ENCODE assay signal across 12 cellular contexts in the genomic region with DNA sequence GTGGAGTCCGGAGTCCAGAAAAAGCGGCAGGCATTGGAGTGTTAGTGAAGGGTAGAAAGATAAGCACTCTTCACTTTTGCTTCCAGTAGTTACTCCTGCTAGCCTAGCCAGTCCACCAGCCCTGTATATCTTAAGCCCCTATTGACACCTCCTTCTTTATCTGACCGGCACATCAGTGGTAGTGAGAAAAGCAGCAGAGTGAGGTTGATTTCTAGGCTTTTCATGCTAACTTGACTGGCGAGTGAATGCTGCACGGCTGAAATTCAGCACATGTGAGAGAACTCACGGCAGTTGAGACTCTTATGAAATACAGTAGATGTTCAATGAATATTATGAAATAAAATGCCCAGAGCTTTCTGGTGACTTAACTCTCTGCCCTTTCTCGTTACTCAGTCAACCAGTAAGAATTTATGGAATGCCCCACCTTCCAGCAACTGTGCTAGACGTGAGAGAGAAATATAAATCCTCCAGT.
DNase-seq lines count a peak whose midpoint lies in the region; ATAC-seq, FAIRE-seq and TF ChIP-seq lines count a peak whose summit lies in the region.
"Had no signal": no experiment of that assay in that cellular context is flagged by ENCODE, and none has a peak within 500 bp of the region (broad histone marks: within the 10 kb centered on the region; RNA-seq: fewer than 3 reads in every experiment).

No MANE protein-coding gene starts in this region.

- no peaks in the 10 kb centered on the region for H3K27me3 Mint-ChIP-seq in activated T-helper 2 cell treated with anti-CD3 and anti-CD28 coated beads, Interferon-gamma antibody, Interleukin-2, Interleukin-4, amounts not matched to agents 10 μg/mL and 5 μg/mL and 100 μg/mL, durations not matched to agents 14 hours and 24 hours and 36 hours (ENCODE audit: low read depth)

- no peaks in the 10 kb centered on the region for H3K9me3 Mint-ChIP-seq in activated T-helper 2 cell treated with anti-CD3 and anti-CD28 coated beads, Interferon-gamma antibody, Interleukin-2, Interleukin-4, amounts not matched to agents 10 μg/mL and 5 μg/mL and 100 μg/mL, durations not matched to agents 14 hours and 24 hours and 36 hours

- FAIRE-seq in kidney (lab: Jason Lieb, UNC) = no peak
- FAIRE-seq: colon had no signal

- H3K27ac ChIP-seq in left ventricle myocardium inferior (replicated peaks) (no peak overlapping the region), kidney (ENCODE audit: low read depth in 2 of 2, low read length in 2 of 2) (peak overlapping the region; percentile 29 to 51), upper lobe of right lung (no peak overlapping the region)
- H3K27ac ChIP-seq: upper lobe of left lung had no signal

- H3K27me3 ChIP-seq in left ventricle myocardium inferior (ENCODE audit: low read depth) (no peaks in the 10 kb centered on the region), upper lobe of right lung (no peaks in the 10 kb centered on the region)
- H3K27me3 ChIP-seq: upper lobe of left lung had no signal

- H3K4me1 Mint-ChIP-seq in activated T-helper 2 cell treated with anti-CD3 and anti-CD28 coated beads, Interferon-gamma antibody, Interleukin-2, Interleukin-4, amounts not matched to agents 10 μg/mL and 5 μg/mL and 100 μg/mL, durations not matched to agents 14 hours and 24 hours and 36 hours (ENCODE audit: low read depth) = no peaks in the 10 kb centered on the region

- DNase-seq in left ventricle myocardium inferior (no peak), Right ventricle myocardium inferior (ENCODE audit: missing footprints) (no peak), astrocyte of the cerebellum (ENCODE audit: low read depth) (peak; percentile 29), kidney (no peak), upper lobe of right lung (no peak), NCI-H1694 (lab: John Stamatoyannopoulos, UW) (no peak)
- DNase-seq in activated effector memory CD4-positive, alpha-beta T cell treated with Interleukin-2 at 50 U/mL for 16 hours = no peak
- DNase-seq in activated T-helper 2 cell treated with anti-CD3 and anti-CD28 coated beads, Interferon-gamma antibody, Interleukin-2, Interleukin-4, amounts not matched to agents 10 μg/mL and 5 μg/mL and 100 μg/mL, durations not matched to agents 14 hours and 24 hours and 36 hours (ENCODE audit: low spot score) = no peak
- DNase-seq: hippocampal formation, NCI-H510A, upper lobe of left lung had no signal

- ATAC-seq in Right ventricle myocardium inferior (no peak), upper lobe of right lung (peak; percentile 50)

- H3K4me3 Mint-ChIP-seq in activated T-helper 2 cell treated with anti-CD3 and anti-CD28 coated beads, Interferon-gamma antibody, Interleukin-2, Interleukin-4, amounts not matched to agents 10 μg/mL and 5 μg/mL and 100 μg/mL, durations not matched to agents 14 hours and 24 hours and 36 hours (ENCODE audit: low read depth) = no peak overlapping the region

- peak overlapping the region in 1 of 2 donors; percentile 42 for H3K9ac ChIP-seq in kidney (ENCODE audit: low read length in 2 of 2)

- H3K9me3 ChIP-seq in left ventricle myocardium inferior (replicated peaks) (no peaks in the 10 kb centered on the region), kidney (ENCODE audit: control insufficient read depth in 1 of 2, low read length in 2 of 2) (no peaks in the 10 kb centered on the region), upper lobe of right lung (no peaks in the 10 kb centered on the region)
- H3K9me3 ChIP-seq: upper lobe of left lung had no signal

- intact Hi-C loops in left ventricle myocardium inferior (cut with micrococcal nuclease) (no loop called here), Right ventricle myocardium inferior (cut with DNase I) (no loop called here), kidney (cut with DNase I) (no loop called here), upper lobe of right lung (cut with DNase I) (no loop called here)
- intact Hi-C loops in activated T-helper 2 cell treated with anti-CD3 and anti-CD28 coated beads, Interferon-gamma antibody, Interleukin-2, Interleukin-4, amounts not matched to agents 10 μg/mL and 5 μg/mL and 100 μg/mL, durations not matched to agents 14 hours and 24 hours and 36 hours (cut with micrococcal nuclease) = no loop called here

- in situ Hi-C loops in astrocyte of the cerebellum (cut with HindIII; ENCODE audit: low sequenced_read_pairs) = no loop called here

- H3K4me3 ChIP-seq in left ventricle myocardium inferior (peak overlapping the region; percentile 10), astrocyte of the cerebellum (ENCODE audit: low read depth, low read length) (no peak overlapping the region), kidney (ENCODE audit: low read length in 2 of 2) (peak overlapping the region in 1 of 2 donors; percentile 52), upper lobe of right lung (no peak overlapping the region)
- H3K4me3 ChIP-seq: upper lobe of left lung had no signal

- no peaks in the 10 kb centered on the region for H3K36me3 Mint-ChIP-seq in activated T-helper 2 cell treated with anti-CD3 and anti-CD28 coated beads, Interferon-gamma antibody, Interleukin-2, Interleukin-4, amounts not matched to agents 10 μg/mL and 5 μg/mL and 100 μg/mL, durations not matched to agents 14 hours and 24 hours and 36 hours (ENCODE audit: low read depth)

- H3K4me1 ChIP-seq in left ventricle myocardium inferior (peaks cover 16% of the 10 kb centered on the region), kidney (ENCODE audit: control insufficient read depth in 1 of 2, insufficient read depth in 1 of 2, low read depth in 1 of 2, low read length in 2 of 2) (peaks cover 3 to 8% of the 10 kb centered on the region in 2 donors), upper lobe of right lung (peaks cover 26% of the 10 kb centered on the region)

- TF ChIP-seq CTCF in left ventricle myocardium inferior (IDR thresholded peaks at IDR 0.05; ENCODE audit: borderline replicate concordance) (no peak), astrocyte of the cerebellum (IDR thresholded peaks at IDR 0.05; ENCODE audit: low read depth, low read length, missing control alignments) (no peak), kidney (IDR thresholded peaks at IDR 0.05; ENCODE audit: borderline replicate concordance, extremely low read depth, insufficient read depth) (no peak), upper lobe of right lung (IDR thresholded peaks at IDR 0.05) (no peak)

- H3K27ac Mint-ChIP-seq in activated T-helper 2 cell treated with anti-CD3 and anti-CD28 coated beads, Interferon-gamma antibody, Interleukin-2, Interleukin-4, amounts not matched to agents 10 μg/mL and 5 μg/mL and 100 μg/mL, durations not matched to agents 14 hours and 24 hours and 36 hours = no peak overlapping the region

- no peaks in the 10 kb centered on the region for H3K36me3 ChIP-seq in left ventricle myocardium inferior
- no peaks in the 10 kb centered on the region for H3K36me3 ChIP-seq in kidney (ENCODE audit: control insufficient read depth in 1 of 2, insufficient read depth in 2 of 2, low read length in 2 of 2)
- H3K36me3 ChIP-seq in upper lobe of right lung = no peaks in the 10 kb centered on the region
- H3K36me3 ChIP-seq: upper lobe of left lung had no signal

Comparison
In these comparisons a context has a peak if more than half of its experiments do, and no peak if none do; other contexts are left out.
1. H3K27ac ChIP-seq: peak in kidney (2 of 2); none in left ventricle myocardium inferior (single experiment) and upper lobe of right lung (single experiment).